In genomic region chr4:108628411-108628810, GRCh38 we compare ENCODE assay signal across 19 cellular contexts. TPM values are rescaled to one million over a fixed set of nuclear protein-coding genes. Genes with fewer than 3 reads are reported as not detected.
DNase-seq lines count a peak whose midpoint lies in the region; ATAC-seq and TF ChIP-seq lines count a peak whose summit lies in the region.
"Had no signal": no experiment of that assay in that cellular context is flagged by ENCODE, and none has a peak within 500 bp of the region (broad histone marks: within the 10 kb centered on the region; RNA-seq: fewer than 3 reads in every experiment).

No MANE protein-coding gene starts in this region.

- peaks cover 69 to 71% of the 10 kb centered on the region in 2 experiments for H3K36me3 ChIP-seq in SK-N-SH (replicated peaks in 1 of 2; ENCODE audit: control insufficient read depth in 1 of 2, insufficient read depth in 2 of 2, low read length in 1 of 2)

- no peaks in the 10 kb centered on the region for H3K9me2 ChIP-seq in SK-N-SH

- H4K20me1 ChIP-seq in SK-N-SH (ENCODE audit: insufficient read depth), result peaks cover 25% of the 10 kb centered on the region

- H3K27me3 ChIP-seq in SK-N-SH (ENCODE audit: insufficient read depth), result no peaks in the 10 kb centered on the region

- TF ChIP-seq CTCF in AG10803 (conservative IDR thresholded peaks at IDR 0.05; ENCODE audit: low read length) (no peak), SK-N-SH (IDR thresholded peaks at IDR 0.05) (no peak), fibroblast of pulmonary artery (IDR thresholded peaks at IDR 0.05; ENCODE audit: low read length, missing control alignments) (no peak)

- TF ChIP-seq RAD21 in SK-N-SH (IDR thresholded peaks at IDR 0.05; ENCODE audit: low read length), result no peak

- DNase-seq in AG10803 (ENCODE audit: low read depth) (peak; percentile 73), EH (ENCODE audit: low read depth) (peak; percentile 59), SK-N-SH (no peak), fibroblast of pulmonary artery (ENCODE audit: low read depth) (peak; percentile 13), NOMO-1 (lab: John Stamatoyannopoulos, UW; ENCODE audit: unreplicated experiment in 2 of 2) (no peak), SK-N-DZ (ENCODE audit: low spot score) (no peak)
- DNase-seq: ACHN; CD4-positive, alpha-beta memory T cell; DND-41; H9; KG1; NCI-H1048; NCI-H1436 treated with DMSO at 0.1 percent for 48 hours; NCI-H2029 treated with DMSO at 0.1 percent for 48 hours; NCI-H510A; NCI-H774; PC-9 had no signal

- peaks cover 30% of the 10 kb centered on the region for H3F3A ChIP-seq in SK-N-SH (replicated peaks; ENCODE audit: insufficient read depth)

- no peak overlapping the region for H3K27ac ChIP-seq in SK-N-SH (ENCODE audit: low read depth in 2 of 2, low read length in 1 of 2)
- H3K27ac ChIP-seq: PC-9 had no signal

- H3K9ac ChIP-seq in SK-N-SH, result no peak overlapping the region

- H3K4me1 ChIP-seq in SK-N-SH (ENCODE audit: control insufficient read depth in 1 of 2, insufficient read depth in 2 of 2, low read depth in 1 of 2, low read length in 1 of 2), result peaks cover 0 to 8% of the 10 kb centered on the region in 2 experiments; a peak in 3 of 4 replicates

- no peak for ATAC-seq in HG02973 (IDR thresholded peaks at IDR 0.05; ENCODE audit: unreplicated experiment)
- no peak for ATAC-seq in HG03432 (IDR thresholded peaks at IDR 0.05; ENCODE audit: unreplicated experiment)

- no peak overlapping the region for H3K4me2 ChIP-seq in SK-N-SH
- H3K4me2 ChIP-seq: PC-9 had no signal

- no peak for TF ChIP-seq EP300 in SK-N-SH (IDR thresholded peaks at IDR 0.05; ENCODE audit: borderline replicate concordance in 1 of 2, low read depth in 1 of 2, low read length in 1 of 2)

- H2AFZ ChIP-seq in SK-N-SH (ENCODE audit: low read depth), result no peak overlapping the region
- H2AFZ ChIP-seq: PC-9 had no signal

- H3K4me3 ChIP-seq in AG10803 (ENCODE audit: low read length), result no peak overlapping the region
- no peak overlapping the region for H3K4me3 ChIP-seq in SK-N-SH (ENCODE audit: low read depth in 2 of 2, low read length in 1 of 2)
- no peak overlapping the region for H3K4me3 ChIP-seq in fibroblast of pulmonary artery (replicated peaks; ENCODE audit: low read depth, low read length)
- H3K4me3 ChIP-seq: PC-9 had no signal

- no peaks in the 10 kb centered on the region for H3K9me3 ChIP-seq in SK-N-SH

- H3K79me2 ChIP-seq in SK-N-SH (ENCODE audit: insufficient read depth), result peaks cover 24% of the 10 kb centered on the region

- CTCF ChIA-PET in SK-N-SH (lab: Yijun Ruan, JAX), result interaction anchor here (1.1 to 1.8 kb wide), 2 partner anchors 39 to 56 kb away, joined by 3 to 6 read pairs; no protein-coding TSS in a partner anchor

- POLR2A ChIA-PET in SK-N-SH (lab: Yijun Ruan, JAX), result no interaction called here

TF ChIP-seq in SK-N-SH, 30 proteins besides CTCF, POLR2A, EP300 and RAD21:
- TF ChIP-seq SMC3 (IDR thresholded peaks at IDR 0.05; ENCODE audit: low read depth, low read length) (no peak), RFX5 (IDR thresholded peaks at IDR 0.05; ENCODE audit: low read length) (no peak), POLR2AphosphoS5 (IDR thresholded peaks at IDR 0.05; ENCODE audit: low read depth, low read length) (0 out of 2 replicates have a peak, but pooled peaks have one; percentile 11)
- TF ChIP-seq, protein P1, sequence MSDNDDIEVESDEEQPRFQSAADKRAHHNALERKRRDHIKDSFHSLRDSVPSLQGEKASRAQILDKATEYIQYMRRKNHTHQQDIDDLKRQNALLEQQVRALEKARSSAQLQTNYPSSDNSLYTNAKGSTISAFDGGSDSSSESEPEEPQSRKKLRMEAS (IDR thresholded peaks at IDR 0.05; ENCODE audit: low read depth), result no peak

RNA-seq across cellular contexts. Expression of gene RPL34, which starts 8.0 kb away (rescaled TPM):
- 2,955 and 5,356 TPM in 2 replicates for polyA plus RNA-seq in SK-N-SH (2012; rRNA removed)
- polyA plus RNA-seq in SK-N-SH (2012; cell fraction: cytosol; rRNA removed), result 4,630 and 4,724 TPM in 2 replicates
- 692 and 701 TPM in 2 replicates for polyA plus RNA-seq in SK-N-SH (2012; cell fraction: nucleus; rRNA removed)
- 2,532 and 2,758 TPM in 2 replicates for polyA plus RNA-seq in SK-N-DZ (2014; cell fraction: cytosol; rRNA removed)
- polyA plus RNA-seq in SK-N-DZ (2014; cell fraction: nucleus; rRNA removed), result 1,465 and 2,409 TPM in 2 replicates

RNA-seq across cellular contexts. Expression of gene OSTC, which starts 22.0 kb away (rescaled TPM):
- 107 and 134 TPM in 2 replicates for polyA plus RNA-seq in SK-N-SH (2012; rRNA removed)
- polyA plus RNA-seq in SK-N-SH (2012; cell fraction: cytosol; rRNA removed), result 154 and 177 TPM in 2 replicates
- 20.1 and 41.9 TPM in 2 replicates for polyA plus RNA-seq in SK-N-SH (2012; cell fraction: nucleus; rRNA removed)
- 147 and 1,058 TPM in 2 replicates for polyA plus RNA-seq in SK-N-DZ (2014; cell fraction: cytosol; rRNA removed)
- 69.8 and 107 TPM in 2 replicates for polyA plus RNA-seq in SK-N-DZ (2014; cell fraction: nucleus; rRNA removed)

Comparison
In these comparisons a context has a peak if more than half of its experiments do, and no peak if none do; other contexts are left out.
1. DNase-seq: peak in AG10803 (single experiment), EH (single experiment) and fibroblast of pulmonary artery (single experiment); none in SK-N-SH (single experiment), NOMO-1 (0 of 2) and SK-N-DZ (single experiment).